ENCODE assay signal across 11 cellular contexts in the genomic region with DNA sequence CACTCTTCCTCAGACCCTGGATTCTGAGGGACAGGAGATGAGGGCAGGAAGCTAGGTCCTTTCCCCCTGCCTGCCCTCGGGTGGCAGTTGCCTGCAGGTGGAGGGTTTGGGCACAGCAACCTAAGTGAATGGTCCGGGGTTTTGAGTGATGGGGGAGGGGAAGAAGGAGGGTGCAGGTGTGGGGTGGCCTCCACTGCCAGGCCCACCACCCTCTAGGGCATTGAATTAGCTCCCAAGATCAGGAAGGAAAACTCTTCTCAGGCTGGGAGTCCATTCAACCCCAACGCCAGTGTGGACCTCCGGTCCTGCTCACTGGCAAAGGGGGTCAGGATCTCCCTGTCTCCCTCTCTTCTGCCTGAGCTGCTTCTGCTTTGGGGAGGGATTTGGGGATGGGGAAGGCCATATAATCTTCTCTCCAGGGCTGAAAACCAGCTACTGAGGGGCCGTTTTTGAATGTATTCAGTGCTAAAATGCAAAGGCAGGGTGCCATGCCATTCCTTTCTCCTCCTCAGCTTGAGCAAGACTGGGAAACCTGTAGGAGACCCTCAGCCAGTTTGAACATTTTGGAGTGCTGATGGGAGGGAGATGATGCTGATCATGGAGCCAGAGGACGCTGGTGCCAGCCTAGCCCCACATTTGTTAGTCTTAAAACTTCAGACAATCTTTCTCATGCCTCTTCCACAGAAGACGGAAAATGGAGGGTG. TPM values are rescaled to one million over a fixed set of nuclear protein-coding genes. Genes with fewer than 3 reads are reported as not detected.
DNase-seq lines count a peak whose midpoint lies in the region; ATAC-seq and TF ChIP-seq lines count a peak whose summit lies in the region.
"Had no signal": no experiment of that assay in that cellular context is flagged by ENCODE, and none has a peak within 500 bp of the region (broad histone marks: within the 10 kb centered on the region; RNA-seq: fewer than 3 reads in every experiment).

No MANE protein-coding gene starts in this region.

- no peak overlapping the region for H3K14ac ChIP-seq in mesenchymal stem cell (ENCODE audit: low read length in 2 of 2)

- peaks cover 63% of the 10 kb centered on the region for H3F3A ChIP-seq in MM.1S (ENCODE audit: insufficient read depth, low read length)

- H2BK120ac ChIP-seq in mesenchymal stem cell (ENCODE audit: low read depth, low read length) = no peak overlapping the region

- H3K4me1 ChIP-seq in MM.1S (ENCODE audit: low read length) = peaks cover 67% of the 10 kb centered on the region
- peaks cover 8% of the 10 kb centered on the region for H3K4me1 ChIP-seq in parathyroid adenoma
- H3K4me1 ChIP-seq in mesenchymal stem cell (ENCODE audit: control insufficient read depth, insufficient read depth, low read depth, low read length) = peaks cover 29% of the 10 kb centered on the region

- H2BK12ac ChIP-seq in mesenchymal stem cell (ENCODE audit: low read length in 2 of 2) = no peak overlapping the region

- H2BK5ac ChIP-seq in mesenchymal stem cell (ENCODE audit: low read depth, low read length, poor library complexity, severe bottlenecking) = no peak overlapping the region

- H3K79me2 ChIP-seq in MM.1S (ENCODE audit: low read length) (peaks cover 34% of the 10 kb centered on the region), parathyroid adenoma (no peaks in the 10 kb centered on the region)

- peak overlapping the region; percentile 90 for H3K4me2 ChIP-seq in MM.1S (ENCODE audit: low read depth, low read length)
- no peak overlapping the region for H3K4me2 ChIP-seq in parathyroid adenoma (ENCODE audit: low read length)
- no peak overlapping the region for H3K4me2 ChIP-seq in mesenchymal stem cell (ENCODE audit: low read length, poor library complexity, severe bottlenecking)

- peak overlapping the region; percentile 99 for H3K27ac ChIP-seq in MM.1S (ENCODE audit: low read length)
- H3K27ac ChIP-seq in parathyroid adenoma = no peak overlapping the region
- no peak overlapping the region for H3K27ac ChIP-seq in mesenchymal stem cell (ENCODE audit: low read length, poor library complexity, severe bottlenecking)

- no peak for ATAC-seq in activated naive CD8-positive, alpha-beta T cell treated with anti-CD3 and anti-CD28 coated beads, Interleukin-2, amount 50 U/mL, for 24 hours
- ATAC-seq: gastroesophageal sphincter had no signal

- H3K36me3 Mint-ChIP-seq in activated naive CD8-positive, alpha-beta T cell treated with anti-CD3 and anti-CD28 coated beads, Interleukin-2, amount 50 U/mL, for 24 hours (ENCODE audit: low read depth) = peaks cover 22% of the 10 kb centered on the region

- H2BK15ac ChIP-seq in mesenchymal stem cell (ENCODE audit: low read depth, poor library complexity, severe bottlenecking) = no peak overlapping the region

- H3K4ac ChIP-seq in mesenchymal stem cell (ENCODE audit: low read depth in 1 of 2, low read length in 2 of 2) = no peak overlapping the region

- no peak overlapping the region for H2AFZ ChIP-seq in MM.1S (ENCODE audit: low read length)
- H2AFZ ChIP-seq in parathyroid adenoma = peak overlapping the region; percentile 13
- H2AFZ ChIP-seq in mesenchymal stem cell (ENCODE audit: low read depth, low read length) = no peak overlapping the region

- H3K79me1 ChIP-seq in mesenchymal stem cell (replicated peaks; ENCODE audit: low read length, poor library complexity, severe bottlenecking) = no peaks in the 10 kb centered on the region

- no peaks in the 10 kb centered on the region for H3K9me2 ChIP-seq in MM.1S (replicated peaks; ENCODE audit: insufficient read depth, low read length)

- H3K9me3 Mint-ChIP-seq in activated naive CD8-positive, alpha-beta T cell treated with anti-CD3 and anti-CD28 coated beads, Interleukin-2, amount 50 U/mL, for 24 hours = no peaks in the 10 kb centered on the region

- no peaks in the 10 kb centered on the region for H3K9me3 ChIP-seq in MM.1S (replicated peaks; ENCODE audit: insufficient read depth, low read length)
- no peaks in the 10 kb centered on the region for H3K9me3 ChIP-seq in parathyroid adenoma (ENCODE audit: control insufficient read depth, low read length)
- H3K9me3 ChIP-seq in mesenchymal stem cell (ENCODE audit: control insufficient read depth, low read length) = no peaks in the 10 kb centered on the region
- H3K9me3 ChIP-seq: gastroesophageal sphincter had no signal

- H3K27me3 Mint-ChIP-seq in activated naive CD8-positive, alpha-beta T cell treated with anti-CD3 and anti-CD28 coated beads, Interleukin-2, amount 50 U/mL, for 24 hours = no peaks in the 10 kb centered on the region

- H3K23ac ChIP-seq in mesenchymal stem cell (ENCODE audit: low read length in 2 of 2) = no peak overlapping the region

- no peak overlapping the region for H4K91ac ChIP-seq in mesenchymal stem cell (ENCODE audit: low read length)

- peaks cover 86% of the 10 kb centered on the region for H3K4me1 Mint-ChIP-seq in activated naive CD8-positive, alpha-beta T cell treated with anti-CD3 and anti-CD28 coated beads, Interleukin-2, amount 50 U/mL, for 24 hours

- no peak overlapping the region for H3K18ac ChIP-seq in mesenchymal stem cell (ENCODE audit: low read depth in 1 of 2, low read length in 2 of 2)

- H3K4me3 Mint-ChIP-seq in activated naive CD8-positive, alpha-beta T cell treated with anti-CD3 and anti-CD28 coated beads, Interleukin-2, amount 50 U/mL, for 24 hours = peak overlapping the region; percentile 67

- DNase-seq in GM12864 (ENCODE audit: low read depth) (no peak), MM.1S (no peak), mesenchymal stem cell (no peak), NCI-H1092 (lab: John Stamatoyannopoulos, UW) (no peak)
- DNase-seq in activated naive CD8-positive, alpha-beta T cell treated with anti-CD3 and anti-CD28 coated beads, Interleukin-2, amount 50 U/mL, for 24 hours = no peak
- no peak for DNase-seq in stimulated activated CD4-positive, alpha-beta T cell treated with anti-CD3 and anti-CD28 coated beads, Interleukin-4, amount 100 ng/mL, for 4 hours
- DNase-seq: activated CD4-positive, CD25-positive, alpha-beta regulatory T cell; amniotic stem cell; SHP77 had no signal

- 67% methylated on average over 5 of the region's 7 CpGs for WGBS in mesenchymal stem cell

- H3K36me3 ChIP-seq in MM.1S (replicated peaks; ENCODE audit: insufficient read depth, low read length) (no peaks in the 10 kb centered on the region), parathyroid adenoma (ENCODE audit: control insufficient read depth, insufficient read depth, low read length) (no peaks in the 10 kb centered on the region), mesenchymal stem cell (ENCODE audit: control insufficient read depth in 1 of 2, insufficient read depth in 2 of 2, low read depth in 1 of 2, low read length in 2 of 2) (no peaks in the 10 kb centered on the region)
- H3K36me3 ChIP-seq: gastroesophageal sphincter had no signal

- no peaks in the 10 kb centered on the region for H3K27me3 ChIP-seq in MM.1S (replicated peaks; ENCODE audit: insufficient read depth, low read length)
- no peaks in the 10 kb centered on the region for H3K27me3 ChIP-seq in parathyroid adenoma (ENCODE audit: control insufficient read depth, insufficient read depth, low read length)
- peaks cover 5 to 35% of the 10 kb centered on the region in 2 experiments for H3K27me3 ChIP-seq in mesenchymal stem cell (ENCODE audit: control insufficient read depth in 1 of 2, insufficient read depth in 1 of 2, low read length in 2 of 2)

- H3K4me3 ChIP-seq in GM12864 (ENCODE audit: low read depth, low read length) (peak overlapping the region; percentile 6; the same call in 1 of the 2 replicates), MM.1S (ENCODE audit: low read length) (peak overlapping the region; percentile 40), parathyroid adenoma (ENCODE audit: low read depth, low read length) (no peak overlapping the region), mesenchymal stem cell (ENCODE audit: insufficient read depth in 1 of 2, low read depth in 1 of 2, low read length in 2 of 2) (no peak overlapping the region)
- H3K4me3 ChIP-seq: gastroesophageal sphincter had no signal

- H3K9ac ChIP-seq in MM.1S (ENCODE audit: low read length) (peak overlapping the region; percentile 99), parathyroid adenoma (no peak overlapping the region), mesenchymal stem cell (ENCODE audit: low read length) (no peak overlapping the region)

- no peak for TF ChIP-seq CTCF in GM12864 (IDR thresholded peaks at IDR 0.05; ENCODE audit: low read depth, low read length, missing control alignments)
- TF ChIP-seq CTCF in MM.1S (IDR thresholded peaks at IDR 0.05; ENCODE audit: low read length) = no peak; the same call in 1 of the 2 replicates
- no peak for TF ChIP-seq CTCF in parathyroid adenoma (IDR thresholded peaks at IDR 0.05)

- no peak overlapping the region for H4K8ac ChIP-seq in mesenchymal stem cell (ENCODE audit: low read length)

- no peak overlapping the region for H2AK5ac ChIP-seq in mesenchymal stem cell (ENCODE audit: low read length, severe bottlenecking)

- peak overlapping the region; percentile 97 for H3K27ac Mint-ChIP-seq in activated naive CD8-positive, alpha-beta T cell treated with anti-CD3 and anti-CD28 coated beads, Interleukin-2, amount 50 U/mL, for 24 hours

- H4K20me1 ChIP-seq in MM.1S (ENCODE audit: insufficient read depth, low read length) = no peaks in the 10 kb centered on the region

RNA-seq across cellular contexts. Expression of a gene that starts 18.8 kb away (rescaled TPM):
- 0.18 TPM for polyA plus RNA-seq in mesenchymal stem cell (2013, experiment 1 of 2)
- polyA plus RNA-seq in mesenchymal stem cell (2013, experiment 2 of 2) = 0.05 TPM

RNA-seq across cellular contexts. Expression of a gene that starts 26.2 kb away (rescaled TPM):
- 91.2 TPM for polyA plus RNA-seq in mesenchymal stem cell (2013, experiment 1 of 2)
- 95.9 TPM for polyA plus RNA-seq in mesenchymal stem cell (2013, experiment 2 of 2)

RNA-seq across cellular contexts. Expression of a gene that starts 56.7 kb away (rescaled TPM):
- 26.2 TPM for polyA plus RNA-seq in mesenchymal stem cell (2013, experiment 1 of 2)
- 25.3 TPM for polyA plus RNA-seq in mesenchymal stem cell (2013, experiment 2 of 2)

Comparison
In these comparisons a context has a peak if more than half of its experiments do, and no peak if none do; other contexts are left out.
1. H3K4me3 ChIP-seq: peak in GM12864 (single experiment) and MM.1S (single experiment); none in parathyroid adenoma (single experiment) and mesenchymal stem cell (0 of 2).